Comparison of ENCODE assay signal across 8 cellular contexts in genomic region chr4:75514131-75514948, GRCh38. TPM values are rescaled to one million over a fixed set of nuclear protein-coding genes. Genes with fewer than 3 reads are reported as not detected.
DNase-seq lines count a peak whose midpoint lies in the region; ATAC-seq, FAIRE-seq and TF ChIP-seq lines count a peak whose summit lies in the region.

TSS of gene RCHY1 (minus strand) at chr4:75514403. CDS start at chr4:75514286, 117 bp downstream.
TSS of gene THAP6 (plus strand) at chr4:75514473. CDS start at chr4:75515453, 980 bp downstream.

- H3K9me3 ChIP-seq in adrenal gland (replicated peaks in 1 of 3), result no peaks in the 10 kb centered on the region
- no peaks in the 10 kb centered on the region for H3K9me3 ChIP-seq in prostate gland

- H3K27ac ChIP-seq in adrenal gland (peak within 1 kb of the TSS; percentile 84 to 99 (median 94)), prostate gland (peak within 1 kb of the TSS; percentile 97 to 98), urinary bladder (ENCODE audit: low read depth) (peak within 1 kb of the TSS; percentile 83)

- FAIRE-seq in GM12892 (lab: Jason Lieb, UNC), result peak; percentile 98

- H3K4me1 ChIP-seq in adrenal gland (replicated peaks in 1 of 2) (peaks cover 27 to 51% of the 10 kb centered on the region in 2 donors), prostate gland (replicated peaks) (no peaks in the 10 kb centered on the region), urinary bladder (ENCODE audit: insufficient read depth) (peaks cover 1% of the 10 kb centered on the region)

- intact Hi-C loops in adrenal gland (cut with DNase I) (no loop called here), left cardiac atrium (cut with DNase I) (no loop called here), prostate gland (cut with DNase I) (loop anchor here (1.0 kb wide), 1 partner anchor 580 kb away; no protein-coding TSS in a partner anchor)

- peak; percentile 96 for TF ChIP-seq POLR2A in GM12892 (IDR thresholded peaks at IDR 0.05; ENCODE audit: low read depth, low read length)
- peak; percentile 82 to 92 for TF ChIP-seq POLR2A in adrenal gland (IDR thresholded peaks at IDR 0.05)
- TF ChIP-seq POLR2A in prostate gland (IDR thresholded peaks at IDR 0.05), result peak; percentile 74

- H3K4me3 ChIP-seq in adrenal gland, result peak within 1 kb of the TSS; percentile 44 to 85 (median 72)
- H3K4me3 ChIP-seq in prostate gland, result peak within 1 kb of the TSS; percentile 70 to 75
- peak within 1 kb of the TSS; percentile 76 for H3K4me3 ChIP-seq in urinary bladder (ENCODE audit: low read depth, low read length)

- H3K36me3 ChIP-seq in adrenal gland (replicated peaks in 1 of 2), result peaks cover 0 to 23% of the 10 kb centered on the region in 2 donors
- no peaks in the 10 kb centered on the region for H3K36me3 ChIP-seq in prostate gland
- H3K36me3 ChIP-seq in urinary bladder (ENCODE audit: insufficient read depth), result no peaks in the 10 kb centered on the region

- DNase-seq in GM12892 (ENCODE audit: insufficient read length), result peak; percentile 49
- DNase-seq in NCI-H146 (lab: John Stamatoyannopoulos, UW), result peak; percentile 99
- peak; percentile 86 to 94 (median 91) for DNase-seq in T-helper 1 cell
- DNase-seq in adrenal gland, result peak; percentile 95 to 98 (median 98)
- DNase-seq in left cardiac atrium, result peak; percentile 97
- DNase-seq in prostate gland (ENCODE audit: low spot score), result peak; percentile 95

- ATAC-seq in HG02852 (IDR thresholded peaks at IDR 0.05; ENCODE audit: unreplicated experiment) (peak; percentile 92), left cardiac atrium (peak; percentile 98 to 99)

- no peaks in the 10 kb centered on the region for H3K27me3 ChIP-seq in adrenal gland
- no peaks in the 10 kb centered on the region for H3K27me3 ChIP-seq in prostate gland (replicated peaks; ENCODE audit: insufficient read depth)

- TF ChIP-seq CTCF in adrenal gland (IDR thresholded peaks at IDR 0.05) (peak in 3 of 6 experiments; percentile 6 to 26 (median 22)), prostate gland (IDR thresholded peaks at IDR 0.05) (peak in 2 of 4 experiments; percentile 26 to 41)

- WGBS in adrenal gland, 4 donors, result 0 to 1% (median 1%) methylated on average over 21 to 61 of the region's 61 CpGs
- under 1% methylated on average over 61 of the region's 61 CpGs for WGBS in prostate gland
- under 1% methylated on average over 61 of the region's 61 CpGs for WGBS in urinary bladder

RNA-seq across cellular contexts. Expression of gene RCHY1, which starts in this region (rescaled TPM):
- polyA plus RNA-seq in GM12892 (2012; ENCODE audit: missing spikeins), result 30.2 TPM
- total RNA-seq in adrenal gland (10 to 100 TPM; 25.1 to 54.2 (median 33.1) TPM), left cardiac atrium (10 to 100 TPM; 52.3 to 57.3 TPM), prostate gland (10 to 100 TPM; 18.7 to 23.3 TPM), urinary bladder (52.4 TPM)
- polyA plus RNA-seq in adrenal gland (10 to 100 TPM in 2 of 3 donors, 1 to 10 TPM in 1; 7.4 to 52.7 (median 15.3) TPM), urinary bladder (24.6 TPM)

RNA-seq across cellular contexts. Expression of gene THAP6, which starts in this region (rescaled TPM):
- polyA plus RNA-seq in GM12892 (2012; ENCODE audit: missing spikeins), result 12.1 TPM
- total RNA-seq in adrenal gland, result 10 to 100 TPM in 6 of 8 donors, 1 to 10 TPM in 2; 5.9 to 54.4 (median 18.7) TPM
- 10 to 100 TPM in 1 of 3 donors, 1 to 10 TPM in 2; 4.2 to 21.9 (median 6.1) TPM for polyA plus RNA-seq in adrenal gland
- 10 to 100 TPM; 16.2 to 20.3 TPM for total RNA-seq in left cardiac atrium
- total RNA-seq in prostate gland, result 10 to 100 TPM; 20.7 to 24.1 TPM
- 38.6 TPM for total RNA-seq in urinary bladder
- polyA plus RNA-seq in urinary bladder, result 9.4 TPM

Comparison
In these comparisons a context has a peak if more than half of its experiments do, and no peak if none do; other contexts are left out.
1. Peak in every context shown above with its lines: DNase-seq, ATAC-seq, H3K4me3 ChIP-seq and H3K27ac ChIP-seq.
2. DNase-seq: peak in every context shown above with its lines; median percentile 99 in NCI-H146; 98 in adrenal gland; 97 in left cardiac atrium; 95 in prostate gland; 91 in T-helper 1 cell; 49 in GM12892.